8 cellular contexts compared by ENCODE assay signal in the genomic region with DNA sequence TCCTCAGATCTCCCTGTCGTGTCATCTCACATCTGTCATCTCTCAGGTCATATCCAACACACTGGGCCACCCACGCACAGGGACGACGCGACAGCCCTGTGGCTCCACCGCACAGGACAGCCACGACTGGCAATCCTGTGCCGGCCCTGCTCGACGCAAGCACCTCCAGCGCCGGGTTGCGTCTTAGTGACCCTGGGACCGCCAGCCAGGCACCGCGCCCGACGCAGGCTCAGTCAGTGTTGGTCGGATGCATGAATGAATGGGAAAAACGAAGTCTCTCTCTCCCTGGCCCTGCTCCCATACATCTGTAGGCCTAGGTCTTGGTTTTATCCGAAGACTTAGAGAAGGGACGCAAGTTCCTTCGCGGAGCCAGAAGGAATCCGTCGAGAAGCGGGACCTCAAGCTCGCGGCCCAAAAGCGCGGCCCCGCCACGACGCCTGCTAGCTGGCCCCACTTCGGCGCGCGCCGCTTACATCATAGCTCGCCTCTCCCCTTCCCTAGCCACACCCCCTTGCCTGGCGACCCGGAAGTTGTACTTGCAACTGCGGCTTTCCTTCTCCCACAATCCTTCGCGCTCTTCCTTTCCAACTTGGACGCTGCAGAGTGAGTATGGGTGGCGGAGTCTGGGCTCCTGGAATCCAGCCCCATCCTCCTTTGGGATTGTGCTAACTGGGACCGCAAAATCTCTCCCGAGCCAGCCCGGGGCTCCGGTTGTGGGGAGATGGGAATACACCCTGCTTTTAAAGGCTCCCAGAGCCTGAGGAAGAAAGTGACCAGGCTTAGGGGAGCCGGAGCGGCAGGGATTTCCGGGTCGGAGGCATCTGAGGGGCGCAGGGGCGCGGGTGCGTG. TPM values are rescaled to one million over a fixed set of nuclear protein-coding genes. Genes with fewer than 3 reads are reported as not detected.
DNase-seq lines count a peak whose midpoint lies in the region; ATAC-seq and TF ChIP-seq lines count a peak whose summit lies in the region.

Gene RPL31 (plus strand): TSS at position 577 of the 849 bp plus-strand sequence. CDS start 413 bp downstream, outside the sequence.

- H3K9ac ChIP-seq in KMS-11 (peak within 1 kb of the TSS; percentile 98), muscle layer of colon (ENCODE audit: low read length) (peak within 1 kb of the TSS; percentile 77)

- TF ChIP-seq CTCF in KMS-11 (conservative IDR thresholded peaks at IDR 0.05; ENCODE audit: low read depth, low read length) (no peak), Peyer's patch (IDR thresholded peaks at IDR 0.05) (no peak)

- H3K9me3 ChIP-seq in Peyer's patch: no peaks in the 10 kb centered on the region
- H3K9me3 ChIP-seq in muscle layer of colon (ENCODE audit: low read length): no peaks in the 10 kb centered on the region

- TF ChIP-seq POLR2A in Peyer's patch (IDR thresholded peaks at IDR 0.05): peak; percentile 78 to 81

- peak within 1 kb of the TSS; percentile 73 for H3K4me3 ChIP-seq in KMS-11 (IDR thresholded peaks at IDR 0.05; ENCODE audit: insufficient read depth, low read depth, low read length)
- peak within 1 kb of the TSS; percentile 71 to 95 (median 78) for H3K4me3 ChIP-seq in Peyer's patch
- H3K4me3 ChIP-seq in muscle layer of colon (ENCODE audit: low read depth in 1 of 2, low read length in 2 of 2): peak within 1 kb of the TSS; percentile 61 to 79

- ATAC-seq in GM21737 (IDR thresholded peaks at IDR 0.05; ENCODE audit: unreplicated experiment) (peak; percentile 96), esophagus mucosa (peak; percentile 95)

- peak within 1 kb of the TSS; percentile 83 for H3K4me2 ChIP-seq in KMS-11

- 0 out of 2 replicates have a peak, but pooled peaks cover 4% of the 10 kb centered on the region for H4K20me1 ChIP-seq in KMS-11 (ENCODE audit: insufficient read depth)

- peak within 1 kb of the TSS; percentile 75 for H2AFZ ChIP-seq in KMS-11 (ENCODE audit: low read depth)

- peak within 1 kb of the TSS; percentile 84 for H3K27ac ChIP-seq in KMS-11
- peak within 1 kb of the TSS; percentile 82 to 92 (median 86) for H3K27ac ChIP-seq in Peyer's patch
- peak within 1 kb of the TSS; percentile 85 for H3K27ac ChIP-seq in muscle layer of colon (ENCODE audit: low read depth, low read length)

- H3K36me3 ChIP-seq in KMS-11 (ENCODE audit: insufficient read depth): peaks cover 4% of the 10 kb centered on the region; the same call in 1 of the 2 replicates
- H3K36me3 ChIP-seq in Peyer's patch: peaks cover 0 to 33% (median 0%) of the 10 kb centered on the region in 3 donors
- peaks cover 33% of the 10 kb centered on the region for H3K36me3 ChIP-seq in muscle layer of colon (ENCODE audit: insufficient read depth, low read length)

- H3K4me1 ChIP-seq in KMS-11 (ENCODE audit: low read depth, poor library complexity, severe bottlenecking): peaks cover 10% of the 10 kb centered on the region
- peaks cover 0 to 19% (median 2%) of the 10 kb centered on the region in 4 donors for H3K4me1 ChIP-seq in Peyer's patch
- peaks cover 19% of the 10 kb centered on the region for H3K4me1 ChIP-seq in muscle layer of colon (ENCODE audit: insufficient read depth, low read length)

- DNase-seq in DMS53 treated with DMSO at 0.1 percent for 48 hours (lab: John Stamatoyannopoulos, UW; ENCODE audit: unreplicated experiment): peak; percentile 97
- DNase-seq in Peyer's patch: peak; percentile 97 to 98 (median 98)
- DNase-seq in activated T-cell treated with anti-CD3 and anti-CD28 coated beads, Interleukin-2, amount 50 U/mL, for 48 hours: peak; percentile 95
- peak; percentile 90 for DNase-seq in stimulated activated CD8-positive, alpha-beta memory T cell treated with anti-CD3 and anti-CD28 coated beads, Interleukin-7, amount 100 ng/mL, for 24 hours (ENCODE audit: low read depth)

- no peaks in the 10 kb centered on the region for H3K27me3 ChIP-seq in KMS-11 (ENCODE audit: insufficient read depth, low read depth)
- no peaks in the 10 kb centered on the region for H3K27me3 ChIP-seq in Peyer's patch
- H3K27me3 ChIP-seq in muscle layer of colon (ENCODE audit: control insufficient read depth in 1 of 2, insufficient read depth in 2 of 2, low read length in 2 of 2): no peaks in the 10 kb centered on the region

- peaks cover 24% of the 10 kb centered on the region for H3K79me2 ChIP-seq in KMS-11 (ENCODE audit: insufficient read depth, low read depth)

RNA-seq across cellular contexts. Expression of gene RPL31, which starts in this region (rescaled TPM):
- total RNA-seq in Peyer's patch (1,000 to 10,000 TPM in 1 of 4 donors, 100 to 1,000 TPM in 3; 308 to 1,394 (median 568) TPM), esophagus mucosa (1,141 TPM)

Comparison
In these comparisons a context has a peak if more than half of its experiments do, and no peak if none do; other contexts are left out.
1. Peak in every context shown above with its lines: DNase-seq, ATAC-seq, H3K4me3 ChIP-seq and H3K27ac ChIP-seq.